In the genomic region with DNA sequence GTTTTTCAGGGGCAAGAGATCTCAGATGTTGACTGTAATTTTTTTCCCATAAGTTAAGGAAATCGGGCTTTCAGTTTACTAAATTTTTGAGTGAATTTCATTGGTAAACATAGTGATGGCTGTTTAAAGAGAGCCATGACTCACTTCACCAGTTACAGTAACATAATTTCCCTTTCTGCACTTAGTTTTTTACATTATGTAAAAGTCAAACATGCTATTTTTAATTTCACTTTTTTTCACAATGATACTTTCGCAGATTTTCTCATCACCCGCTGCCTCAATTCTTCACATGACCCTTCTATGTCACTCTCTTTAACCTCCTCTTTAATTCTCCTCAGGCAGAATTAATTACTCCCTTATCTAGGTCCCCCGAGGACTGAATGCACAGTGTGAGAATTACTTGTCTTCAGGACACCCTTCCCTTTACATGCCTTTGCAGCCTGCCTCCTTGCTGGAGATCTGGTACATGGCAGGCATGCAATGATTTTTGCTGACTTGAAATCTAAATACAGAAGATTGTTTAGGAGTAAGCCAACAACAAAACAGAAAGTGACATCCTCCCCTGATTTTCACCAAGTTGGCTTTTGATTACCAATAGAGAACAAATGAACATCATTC, we compare ENCODE assay signal across 1 cellular context.
TF ChIP-seq lines count a peak whose summit lies in the region.

No MANE protein-coding gene starts in this region.

TF ChIP-seq in SK-N-SH treated with all-trans-retinoic acid at 6 μM for 48 hours, 23 proteins besides CTCF, POLR2A, EP300 and RAD21 (continued from another document):
- TF ChIP-seq, protein P1, sequence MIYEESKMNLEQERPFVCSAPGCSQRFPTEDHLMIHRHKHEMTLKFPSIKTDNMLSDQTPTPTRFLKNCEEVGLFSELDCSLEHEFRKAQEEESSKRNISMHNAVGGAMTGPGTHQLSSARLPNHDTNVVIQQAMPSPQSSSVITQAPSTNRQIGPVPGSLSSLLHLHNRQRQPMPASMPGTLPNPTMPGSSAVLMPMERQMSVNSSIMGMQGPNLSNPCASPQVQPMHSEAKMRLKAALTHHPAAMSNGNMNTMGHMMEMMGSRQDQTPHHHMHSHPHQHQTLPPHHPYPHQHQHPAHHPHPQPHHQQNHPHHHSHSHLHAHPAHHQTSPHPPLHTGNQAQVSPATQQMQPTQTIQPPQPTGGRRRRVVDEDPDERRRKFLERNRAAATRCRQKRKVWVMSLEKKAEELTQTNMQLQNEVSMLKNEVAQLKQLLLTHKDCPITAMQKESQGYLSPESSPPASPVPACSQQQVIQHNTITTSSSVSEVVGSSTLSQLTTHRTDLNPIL (CRISPR knock-in tag; IDR thresholded peaks at IDR 0.05; ENCODE audit: low read depth): no peak
- TF ChIP-seq ZC3H10 (CRISPR knock-in tag; IDR thresholded peaks at IDR 0.05): no peak
- no peak for TF ChIP-seq PPARA (CRISPR knock-in tag; IDR thresholded peaks at IDR 0.05; ENCODE audit: borderline replicate concordance)
- TF ChIP-seq ESRRG (CRISPR knock-in tag; IDR thresholded peaks at IDR 0.05): no peak
- TF ChIP-seq GLIS3 (CRISPR knock-in tag; IDR thresholded peaks at IDR 0.05): no peak
- TF ChIP-seq, protein P2, sequence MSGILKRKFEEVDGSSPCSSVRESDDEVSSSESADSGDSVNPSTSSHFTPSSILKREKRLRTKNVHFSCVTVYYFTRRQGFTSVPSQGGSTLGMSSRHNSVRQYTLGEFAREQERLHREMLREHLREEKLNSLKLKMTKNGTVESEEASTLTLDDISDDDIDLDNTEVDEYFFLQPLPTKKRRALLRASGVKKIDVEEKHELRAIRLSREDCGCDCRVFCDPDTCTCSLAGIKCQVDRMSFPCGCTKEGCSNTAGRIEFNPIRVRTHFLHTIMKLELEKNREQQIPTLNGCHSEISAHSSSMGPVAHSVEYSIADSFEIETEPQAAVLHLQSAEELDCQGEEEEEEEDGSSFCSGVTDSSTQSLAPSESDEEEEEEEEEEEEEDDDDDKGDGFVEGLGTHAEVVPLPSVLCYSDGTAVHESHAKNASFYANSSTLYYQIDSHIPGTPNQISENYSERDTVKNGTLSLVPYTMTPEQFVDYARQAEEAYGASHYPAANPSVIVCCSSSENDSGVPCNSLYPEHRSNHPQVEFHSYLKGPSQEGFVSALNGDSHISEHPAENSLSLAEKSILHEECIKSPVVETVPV (CRISPR knock-in tag; IDR thresholded peaks at IDR 0.05): no peak
- TF ChIP-seq ARNTL (CRISPR knock-in tag; IDR thresholded peaks at IDR 0.05; ENCODE audit: borderline replicate concordance, low read depth): no peak
- no peak for TF ChIP-seq ZFP30 (CRISPR knock-in tag; IDR thresholded peaks at IDR 0.05)
